ENCODE assay signal across 21 cellular contexts in genomic region chr14:46902837-46903236, GRCh38.
"Had no signal": no experiment of that assay in that cellular context is flagged by ENCODE, and none has a peak within 500 bp of the region (broad histone marks: within the 10 kb centered on the region; RNA-seq: fewer than 3 reads in every experiment).

No MANE protein-coding gene starts in this region.

- H3K9me3 ChIP-seq: body of pancreas, gastrocnemius medialis, left ventricle myocardium inferior, right atrium auricular region, testis, transverse colon had no signal

- H3K9me3 Mint-ChIP-seq: nephron had no signal

- DNase-seq: activated CD4-positive, alpha-beta T cell treated with anti-CD3 and anti-CD28 coated beads for 4 hours; activated CD4-positive, alpha-beta T cell treated with anti-CD3 and anti-CD28 coated beads, Interleukin-2, amount 50 U/mL, for 4 hours; activated CD4-positive, CD25-positive, alpha-beta regulatory T cell; activated effector memory CD4-positive, alpha-beta T cell treated with Interleukin-2 at 50 U/mL for 16 hours; activated naive CD4-positive, alpha-beta T cell treated with Interleukin-2 at 50 U/mL for 16 hours; activated T-cell treated with anti-CD3 and anti-CD28 coated beads for 4 hours; aorta; body of pancreas; dermis blood vessel endothelial cell; effector CD8-positive, alpha-beta T cell; gastrocnemius medialis; hypothalamus; kidney glomerular epithelial cell; left ventricle myocardium inferior; stimulated activated naive CD4-positive, alpha-beta T cell treated with Interleukin-2 at 50 U/mL for 16 hours; T-helper 2 cell; testis; transverse colon had no signal

- H3K36me3 ChIP-seq: gastrocnemius medialis, left ventricle myocardium inferior, right atrium auricular region, transverse colon had no signal

- H3K36me3 Mint-ChIP-seq: activated naive CD8-positive, alpha-beta T cell had no signal

- H3K4me3 ChIP-seq: body of pancreas, gastrocnemius medialis, left ventricle myocardium inferior, right atrium auricular region, testis, transverse colon had no signal

- H3K27me3 Mint-ChIP-seq: activated naive CD8-positive, alpha-beta T cell had no signal

- H3K4me3 Mint-ChIP-seq: activated naive CD8-positive, alpha-beta T cell; nephron had no signal

- H3K27ac ChIP-seq: body of pancreas, gastrocnemius medialis, left ventricle myocardium inferior, right atrium auricular region, testis, transverse colon had no signal

- H3K27ac Mint-ChIP-seq: activated naive CD8-positive, alpha-beta T cell; nephron had no signal

- H3K27me3 ChIP-seq: body of pancreas, gastrocnemius medialis, right atrium auricular region, testis, transverse colon had no signal

- H3K4me1 Mint-ChIP-seq: nephron had no signal

- ATAC-seq: body of pancreas, gastrocnemius medialis had no signal

- H3K4me1 ChIP-seq: body of pancreas, gastrocnemius medialis, left ventricle myocardium inferior, right atrium auricular region, testis, transverse colon had no signal
